29 cellular contexts compared by ENCODE assay signal in the genomic region with DNA sequence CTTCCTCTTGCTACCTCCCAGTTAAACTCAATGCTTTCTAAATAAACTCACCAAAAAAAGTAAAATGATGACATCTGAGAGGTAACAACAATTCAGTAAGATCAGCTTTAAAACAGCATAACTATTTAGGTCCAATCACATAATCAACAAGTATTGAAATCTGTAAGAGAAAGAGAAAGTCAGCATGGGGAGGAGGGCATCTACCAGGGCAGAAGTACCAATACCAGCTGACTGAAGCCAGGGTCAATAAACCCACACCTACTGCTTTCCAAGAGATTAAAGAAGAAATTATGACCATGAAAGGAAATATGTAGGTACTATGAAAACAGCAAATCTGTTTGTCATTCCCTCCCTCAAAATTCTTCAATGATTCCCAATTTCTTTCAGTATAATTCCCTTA.
"Had no signal": no experiment of that assay in that cellular context is flagged by ENCODE, and none has a peak within 500 bp of the region (broad histone marks: within the 10 kb centered on the region; RNA-seq: fewer than 3 reads in every experiment).

No MANE protein-coding gene starts in this region.

- H3K27ac Mint-ChIP-seq: stimulated activated effector memory CD8-positive, alpha-beta T cell treated with anti-CD3 and anti-CD28 coated beads, Interleukin-12 subunit alpha, Interleukin-12 subunit beta, amount 100 ng/mL, for 72 hours; stimulated activated memory B cell treated with anti-CD40 and anti-IgM and Interleukin-4, amounts not matched to agents 10 μg/mL and 1 μg/mL and 100 μg/mL, for 72 hours; stimulated activated naive CD8-positive, alpha-beta T cell treated with anti-CD3 and anti-CD28 coated beads, Interleukin-15, amount 100 ng/mL, for 72 hours; stimulated activated naive CD8-positive, alpha-beta T cell treated with anti-CD3 and anti-CD28 coated beads, Interleukin-15, Interleukin-2, amounts not matched to agents 100 ng/mL and 50 ng/mL, for 24 hours; type B pancreatic cell had no signal

- H3K27ac ChIP-seq: stomach, suprapubic skin, testis, thoracic aorta, tibial artery, transverse colon, upper lobe of left lung, upper lobe of right lung, uterus, vagina had no signal

- H3K36me3 Mint-ChIP-seq: stimulated activated effector memory CD8-positive, alpha-beta T cell treated with anti-CD3 and anti-CD28 coated beads, Interleukin-12 subunit alpha, Interleukin-12 subunit beta, amount 100 ng/mL, for 72 hours; stimulated activated memory B cell treated with anti-CD40 and anti-IgM and Interleukin-4, amounts not matched to agents 10 μg/mL and 1 μg/mL and 100 μg/mL, for 72 hours; stimulated activated naive B cell treated with anti-CD40 and anti-IgM and Interleukin-4, amounts not matched to agents 10 μg/mL and 1 μg/mL and 100 μg/mL, for 72 hours; type B pancreatic cell had no signal

- H3K4me3 Mint-ChIP-seq: stimulated activated effector memory CD8-positive, alpha-beta T cell treated with anti-CD3 and anti-CD28 coated beads, Interleukin-12 subunit alpha, Interleukin-12 subunit beta, amount 100 ng/mL, for 72 hours; stimulated activated memory B cell treated with anti-CD40 and anti-IgM and Interleukin-4, amounts not matched to agents 10 μg/mL and 1 μg/mL and 100 μg/mL, for 72 hours; stimulated activated naive B cell treated with anti-CD40 and anti-IgM and Interleukin-4, amounts not matched to agents 10 μg/mL and 1 μg/mL and 100 μg/mL, for 72 hours; stimulated activated naive CD8-positive, alpha-beta T cell treated with anti-CD3 and anti-CD28 coated beads, Interleukin-15, amount 100 ng/mL, for 72 hours; stimulated activated naive CD8-positive, alpha-beta T cell treated with anti-CD3 and anti-CD28 coated beads, Interleukin-15, Interleukin-2, amounts not matched to agents 100 ng/mL and 50 ng/mL, for 24 hours; type B pancreatic cell had no signal

- H3K4me3 ChIP-seq: stomach, suprapubic skin, testis, thoracic aorta, thyroid gland, tibial artery, tibial nerve, transverse colon, upper lobe of left lung, upper lobe of right lung, uterus, vagina had no signal

- DNase-seq: stimulated activated CD4-positive, alpha-beta T cell treated with anti-CD3 and anti-CD28 coated beads, Interleukin-2, amount 100 ng/mL, for 48 hours; stimulated activated CD4-positive, alpha-beta T cell treated with anti-CD3 and anti-CD28 coated beads, Interleukin-4, amount 100 ng/mL, for 1 hour; stimulated activated CD4-positive, alpha-beta T cell treated with anti-CD3 and anti-CD28 coated beads, Interleukin-4, amount 100 ng/mL, for 24 hours; stimulated activated CD4-positive, alpha-beta T cell treated with anti-CD3 and anti-CD28 coated beads, Interleukin-4, amount 100 ng/mL, for 4 hours; stimulated activated CD8-positive, alpha-beta memory T cell treated with anti-CD3 and anti-CD28 coated beads, Interleukin-4, amount 100 ng/mL, for 48 hours; stimulated activated naive B cell treated with anti-CD40 and anti-IgM and Interleukin-4, amounts not matched to agents 10 μg/mL and 1 μg/mL and 100 μg/mL, for 72 hours; stimulated activated naive CD4-positive, alpha-beta T cell; stimulated activated naive CD4-positive, alpha-beta T cell treated with Interleukin-2 at 50 U/mL for 16 hours; stimulated activated naive CD8-positive, alpha-beta T cell treated with anti-CD3 and anti-CD28 coated beads, Interleukin-15, amount 100 ng/mL, for 72 hours; stimulated activated naive CD8-positive, alpha-beta T cell treated with anti-CD3 and anti-CD28 coated beads, Interleukin-15, Interleukin-2, amounts not matched to agents 100 U/mL and 50 U/mL, for 24 hours; stomach; substantia nigra; testis; tibial artery; trophoblast cell; upper lobe of right lung; uterus had no signal

- H3K4me1 ChIP-seq: stomach, suprapubic skin, testis, thyroid gland, tibial artery, tibial nerve, upper lobe of left lung, upper lobe of right lung, uterus, vagina had no signal

- H3K9me3 Mint-ChIP-seq: stimulated activated effector memory CD8-positive, alpha-beta T cell treated with anti-CD3 and anti-CD28 coated beads, Interleukin-12 subunit alpha, Interleukin-12 subunit beta, amount 100 ng/mL, for 72 hours; stimulated activated memory B cell treated with anti-CD40 and anti-IgM and Interleukin-4, amounts not matched to agents 10 μg/mL and 1 μg/mL and 100 μg/mL, for 72 hours; stimulated activated naive B cell treated with anti-CD40 and anti-IgM and Interleukin-4, amounts not matched to agents 10 μg/mL and 1 μg/mL and 100 μg/mL, for 72 hours; stimulated activated naive CD8-positive, alpha-beta T cell treated with anti-CD3 and anti-CD28 coated beads, Interleukin-15, amount 100 ng/mL, for 72 hours; stimulated activated naive CD8-positive, alpha-beta T cell treated with anti-CD3 and anti-CD28 coated beads, Interleukin-15, Interleukin-2, amounts not matched to agents 100 ng/mL and 50 ng/mL, for 24 hours had no signal

- H3K27me3 ChIP-seq: stomach, suprapubic skin, testis, thyroid gland, tibial artery, tibial nerve, transverse colon, upper lobe of left lung, upper lobe of right lung, uterus, vagina had no signal

- ATAC-seq: stimulated activated effector memory CD8-positive, alpha-beta T cell treated with anti-CD3 and anti-CD28 coated beads, Interleukin-12 subunit alpha, Interleukin-12 subunit beta, amount 100 ng/mL, for 72 hours; stimulated activated memory B cell treated with anti-CD40 and anti-IgM and Interleukin-4, amounts not matched to agents 10 μg/mL and 1 μg/mL and 100 μg/mL, for 72 hours; stimulated activated naive B cell treated with anti-CD40 and anti-IgM and Interleukin-4, amounts not matched to agents 10 μg/mL and 1 μg/mL and 100 μg/mL, for 72 hours; stimulated activated naive CD8-positive, alpha-beta T cell treated with anti-CD3 and anti-CD28 coated beads, Interleukin-15, amount 100 ng/mL, for 72 hours; stimulated activated naive CD8-positive, alpha-beta T cell treated with anti-CD3 and anti-CD28 coated beads, Interleukin-15, Interleukin-2, amounts not matched to agents 100 U/mL and 50 U/mL, for 24 hours; upper lobe of right lung had no signal

- H3K36me3 ChIP-seq: stomach, suprapubic skin, thoracic aorta, thyroid gland, tibial artery, tibial nerve, transverse colon, upper lobe of left lung, upper lobe of right lung, uterus, vagina had no signal

- H3K4me1 Mint-ChIP-seq: stimulated activated effector memory CD8-positive, alpha-beta T cell treated with anti-CD3 and anti-CD28 coated beads, Interleukin-12 subunit alpha, Interleukin-12 subunit beta, amount 100 ng/mL, for 72 hours; stimulated activated memory B cell treated with anti-CD40 and anti-IgM and Interleukin-4, amounts not matched to agents 10 μg/mL and 1 μg/mL and 100 μg/mL, for 72 hours; stimulated activated naive B cell treated with anti-CD40 and anti-IgM and Interleukin-4, amounts not matched to agents 10 μg/mL and 1 μg/mL and 100 μg/mL, for 72 hours; stimulated activated naive CD8-positive, alpha-beta T cell treated with anti-CD3 and anti-CD28 coated beads, Interleukin-15, amount 100 ng/mL, for 72 hours had no signal

- H3K9me3 ChIP-seq: stomach, suprapubic skin, testis, thoracic aorta, thyroid gland, tibial artery, transverse colon, upper lobe of left lung, upper lobe of right lung, uterus, vagina had no signal

- FAIRE-seq: urothelium cell line had no signal
